Comparison of ENCODE assay signal across 28 cellular contexts in genomic region chr6:24154121-24154520, GRCh38. TPM values are rescaled to one million over a fixed set of nuclear protein-coding genes. Genes with fewer than 3 reads are reported as not detected.
DNase-seq lines count a peak whose midpoint lies in the region; ATAC-seq and TF ChIP-seq lines count a peak whose summit lies in the region.
"Had no signal": no experiment of that assay in that cellular context is flagged by ENCODE, and none has a peak within 500 bp of the region (broad histone marks: within the 10 kb centered on the region; RNA-seq: fewer than 3 reads in every experiment).

No MANE protein-coding gene starts in this region.

- no peak overlapping the region for H3K4me3 Mint-ChIP-seq in mesothelial cell of epicardium
- H3K4me3 Mint-ChIP-seq: CD4-positive, CD25-positive, alpha-beta regulatory T cell; natural killer cell treated with Interleukin-12 subunit alpha and Interleukin-12 subunit beta and Interleukin-15 and Interleukin-18, amount 100 ng/mL, for 72 hours; T-helper 17 cell had no signal

- peaks cover 7% of the 10 kb centered on the region for H3K9me3 Mint-ChIP-seq in mesothelial cell of epicardium

- no peak overlapping the region for H3K27ac ChIP-seq in RWPE1
- H3K27ac ChIP-seq: cardiac muscle cell, coronary artery, testis, uterus had no signal

- TF ChIP-seq CTCF in RWPE1 (conservative IDR thresholded peaks at IDR 0.05; ENCODE audit: low read depth): no peak
- no peak for TF ChIP-seq CTCF in epithelial cell of esophagus (IDR thresholded peaks at IDR 0.05; ENCODE audit: insufficient read depth, low read depth, low read length, missing control alignments)
- TF ChIP-seq CTCF in omental fat pad (IDR thresholded peaks at IDR 0.05): no peak
- no peak for TF ChIP-seq CTCF in mesothelial cell of epicardium (IDR thresholded peaks at IDR 0.05; ENCODE audit: unreplicated experiment)

- peak; percentile 6 for DNase-seq in HT1080 (ENCODE audit: low read depth)
- peak; percentile 5 for DNase-seq in RWPE1 (ENCODE audit: low spot score)
- DNase-seq in epithelial cell of esophagus (ENCODE audit: low read depth): peak; percentile 70
- no peak for DNase-seq in omental fat pad (ENCODE audit: low spot score)
- no peak for DNase-seq in mesothelial cell of epicardium (ENCODE audit: low spot score in 2 of 2, unreplicated experiment in 2 of 2)
- DNase-seq: activated CD4-positive, CD25-positive, alpha-beta regulatory T cell treated with anti-CD3 and anti-CD28 coated beads, Interleukin-2, amount 50 U/mL, for 72 hours; activated gamma-delta T cell treated with Interleukin-2 at 50 U/mL for 16 hours; CD4-positive, CD25-positive, alpha-beta regulatory T cell; mucosa of descending colon; NCI-H1092; NCI-H1694 treated with DMSO at 0.1 percent for 48 hours; NCI-H526; RPMI8226; stimulated activated naive CD4-positive, alpha-beta T cell treated with Interleukin-2 at 50 U/mL for 16 hours; T-helper 17 cell; testis; uterus had no signal

- ATAC-seq in omental fat pad (ENCODE audit: low FRiP score) (peak; percentile 37), HG02870 (IDR thresholded peaks at IDR 0.05; ENCODE audit: unreplicated experiment) (no peak), HG02970 (IDR thresholded peaks at IDR 0.05; ENCODE audit: low FRiP score, unreplicated experiment) (no peak)
- ATAC-seq: GM12878; mucosa of descending colon; natural killer cell treated with Interleukin-12 subunit alpha and Interleukin-12 subunit beta and Interleukin-15 and Interleukin-18, amount 100 ng/mL, for 72 hours; T-helper 17 cell had no signal

- H3K4me3 ChIP-seq in epithelial cell of esophagus (ENCODE audit: low read length): no peak overlapping the region
- H3K4me3 ChIP-seq: cardiac muscle cell, coronary artery, GM12878, mucosa of descending colon, testis, uterus had no signal

- H3K4me1 Mint-ChIP-seq in mesothelial cell of epicardium: peaks cover 9% of the 10 kb centered on the region
- H3K4me1 Mint-ChIP-seq: CD4-positive, CD25-positive, alpha-beta regulatory T cell; T-helper 17 cell had no signal

- POLR2A ChIA-PET in RWPE1 (lab: Yijun Ruan, JAX; ENCODE audit: low non-redundant PET): no interaction called here

- H3K36me3 Mint-ChIP-seq in mesothelial cell of epicardium: no peaks in the 10 kb centered on the region
- H3K36me3 Mint-ChIP-seq: CD4-positive, CD25-positive, alpha-beta regulatory T cell; natural killer cell treated with Interleukin-12 subunit alpha and Interleukin-12 subunit beta and Interleukin-15 and Interleukin-18, amount 100 ng/mL, for 72 hours had no signal

- no peak overlapping the region for H3K27ac Mint-ChIP-seq in mesothelial cell of epicardium
- H3K27ac Mint-ChIP-seq: CD4-positive, CD25-positive, alpha-beta regulatory T cell; natural killer cell treated with Interleukin-12 subunit alpha and Interleukin-12 subunit beta and Interleukin-15 and Interleukin-18, amount 100 ng/mL, for 72 hours; T-helper 17 cell had no signal

- CTCF ChIA-PET in RWPE1 (lab: Yijun Ruan, JAX): no interaction called here

- no peaks in the 10 kb centered on the region for H3K27me3 Mint-ChIP-seq in mesothelial cell of epicardium (ENCODE audit: low read depth)
- H3K27me3 Mint-ChIP-seq: natural killer cell treated with Interleukin-12 subunit alpha and Interleukin-12 subunit beta and Interleukin-15 and Interleukin-18, amount 100 ng/mL, for 72 hours had no signal

RNA-seq across cellular contexts. Expression of gene NRSN1, which starts 28.1 kb away (rescaled TPM):
- total RNA-seq in HT1080 (2014; rRNA removed; shearing (Covaris generic)): not detected in 2 replicates
- not detected in 2 replicates for polyA plus RNA-seq in HT1080 (2015; cell fraction: cytosol; rRNA removed)
- polyA plus RNA-seq in HT1080 (2015; cell fraction: nucleus; rRNA removed): not detected in 2 replicates
- total RNA-seq in omental fat pad (not detected), mesothelial cell of epicardium (1.1 to 1.4 TPM (median 1.2 TPM) in 3 replicates)
- total RNA-seq: cardiac muscle cell; CD4-positive, CD25-positive, alpha-beta regulatory T cell; glomerular endothelial cell; GM12878; LHCN-M2; lower leg skin; natural killer cell treated with Interleukin-12 subunit alpha and Interleukin-12 subunit beta and Interleukin-15 and Interleukin-18, amount 100 ng/mL, for 72 hours; osteoblast; skeletal muscle tissue; T-helper 17 cell had no signal
- polyA plus RNA-seq: cardiac muscle cell; CD4-positive, CD25-positive, alpha-beta regulatory T cell; GM12878 had no signal

Comparison
In these comparisons a context has a peak if more than half of its experiments do, and no peak if none do; other contexts are left out.
1. DNase-seq: peak in HT1080 (single experiment), RWPE1 (single experiment) and epithelial cell of esophagus (single experiment); none in omental fat pad (single experiment) and mesothelial cell of epicardium (0 of 2).